23 cellular contexts compared by ENCODE assay signal in genomic region chr10:78886129-78886528, GRCh38.
DNase-seq lines count a peak whose midpoint lies in the region; ATAC-seq, FAIRE-seq and TF ChIP-seq lines count a peak whose summit lies in the region.
"Had no signal": no experiment of that assay in that cellular context is flagged by ENCODE, and none has a peak within 500 bp of the region (broad histone marks: within the 10 kb centered on the region; RNA-seq: fewer than 3 reads in every experiment).

No MANE protein-coding gene starts in this region.

- FAIRE-seq in HepG2 (lab: Jason Lieb, UNC) (no peak), K562 (lab: Jason Lieb, UNC) (no peak)
- FAIRE-seq: A549, GM12878, GM12892, GM18507 had no signal

- H3K9ac ChIP-seq in HepG2 (ENCODE audit: insufficient read depth, low read depth, low read length), result no peak overlapping the region
- H3K9ac ChIP-seq in K562 (ENCODE audit: insufficient read depth in 1 of 2, low read depth in 2 of 2, low read length in 2 of 2), result no peak overlapping the region
- H3K9ac ChIP-seq: BLaER1 treated with 17β-estradiol and CSF1 and Interleukin-3, amounts not matched to agents 10 nM and 100 nM had no signal

- H3K9me3 ChIP-seq in HepG2 (ENCODE audit: low read length), result peaks cover 11% of the 10 kb centered on the region
- H3K9me3 ChIP-seq in right lobe of liver, result peaks cover 0 to 4% (median 0%) of the 10 kb centered on the region in 4 donors
- peaks cover 3% of the 10 kb centered on the region; the same call in 1 of the 2 replicates for H3K9me3 ChIP-seq in K562 (replicated peaks; ENCODE audit: control insufficient read depth, insufficient read depth, low read depth, low read length)
- no peaks in the 10 kb centered on the region for H3K9me3 ChIP-seq in testis

- ATAC-seq in HepG2, result no peak
- ATAC-seq in right lobe of liver, result no peak
- no peak for ATAC-seq in K562
- ATAC-seq: A549; CD8-positive, alpha-beta T cell; GM12878 had no signal

- intact Hi-C loops in HepG2 (cut with micrococcal nuclease; ENCODE audit: unreplicated experiment), result no loop called here
- intact Hi-C loops in right lobe of liver (cut with DNase I), result no loop called here
- intact Hi-C loops in K562 (cut with micrococcal nuclease), result no loop called here
- intact Hi-C loops in testis (cut with DNase I; ENCODE audit: low total_unique reads), result no loop called here

- H3K79me2 ChIP-seq in HepG2 (ENCODE audit: insufficient read depth, low read length) (no peaks in the 10 kb centered on the region), K562 (ENCODE audit: control insufficient read depth, insufficient read depth, low read length) (no peaks in the 10 kb centered on the region)

- no peak overlapping the region for H3K4me2 ChIP-seq in HepG2 (ENCODE audit: low read depth, low read length)
- no peak overlapping the region for H3K4me2 ChIP-seq in K562 (ENCODE audit: insufficient read depth, low read length)
- H3K4me2 ChIP-seq: A549; BLaER1 treated with 17β-estradiol and CSF1 and Interleukin-3, amounts not matched to agents 10 nM and 100 nM had no signal

- in situ Hi-C loops in HepG2 (cut with HindIII; ENCODE audit: extremely low pct_ligation_motif_present, low pct_unique_long_range_greater_than_20kb), result no loop called here
- in situ Hi-C loops in K562 (cut with MboI), result no loop called here

- TF ChIP-seq RAD21 in HepG2 (CRISPR knock-in tag; IDR thresholded peaks at IDR 0.05) (no peak), K562 (CRISPR knock-in tag; conservative IDR thresholded peaks at IDR 0.05 in 1 of 2, IDR thresholded peaks at IDR 0.05 in 1 of 2) (no peak)

- H3K4me1 ChIP-seq in HepG2 (ENCODE audit: insufficient read depth, low read length), result 0 out of 2 replicates have a peak, but pooled peaks cover 4% of the 10 kb centered on the region
- H3K4me1 ChIP-seq in right lobe of liver, result no peaks in the 10 kb centered on the region
- H3K4me1 ChIP-seq in K562 (replicated peaks in 1 of 2; ENCODE audit: control insufficient read depth in 2 of 2, insufficient read depth in 2 of 2, low read length in 2 of 2), result no peaks in the 10 kb centered on the region
- H3K4me1 ChIP-seq in testis, result no peaks in the 10 kb centered on the region
- H3K4me1 ChIP-seq: A549 had no signal

- H3K9me1 ChIP-seq in K562 (ENCODE audit: control insufficient read depth, insufficient read depth, low read length), result no peaks in the 10 kb centered on the region

- TF ChIP-seq POLR2A in HepG2 (IDR thresholded peaks at IDR 0.05; ENCODE audit: insufficient read depth in 1 of 2, low read depth in 2 of 2, low read length in 2 of 2), result no peak
- no peak for TF ChIP-seq POLR2A in right lobe of liver (IDR thresholded peaks at IDR 0.05)
- no peak for TF ChIP-seq POLR2A in K562 (conservative IDR thresholded peaks at IDR 0.05)
- no peak for TF ChIP-seq POLR2A in testis (IDR thresholded peaks at IDR 0.05)

- POLR2A ChIA-PET in HepG2 (lab: Yijun Ruan, JAX), result no interaction called here
- POLR2A ChIA-PET in K562 (lab: Yijun Ruan, JAX), result interaction anchor here (0.6 kb wide), 1 partner anchor 9 kb away, joined by 3 read pairs; no protein-coding TSS in a partner anchor

- H4K20me1 ChIP-seq in HepG2 (ENCODE audit: insufficient read depth, low read length) (no peaks in the 10 kb centered on the region), K562 (replicated peaks; ENCODE audit: control insufficient read depth, insufficient read depth, low read length) (no peaks in the 10 kb centered on the region)
- H4K20me1 ChIP-seq: BLaER1 treated with 17β-estradiol and CSF1 and Interleukin-3, amounts not matched to agents 10 nM and 100 nM had no signal

- TF ChIP-seq EP300 in HepG2 (IDR thresholded peaks at IDR 0.05; ENCODE audit: low read depth in 2 of 2, low read length in 2 of 2) (no peak), HepG2 (CRISPR knock-in tag; IDR thresholded peaks at IDR 0.05; ENCODE audit: borderline replicate concordance) (no peak), K562 (IDR thresholded peaks at IDR 0.05; ENCODE audit: low read length) (no peak)

- CTCF ChIA-PET in HepG2 (lab: Yijun Ruan, JAX; ENCODE audit: low intra/inter-chr PET ratio, low total read pairs) (no interaction called here), K562 (lab: Yijun Ruan, JAX; ENCODE audit: low intra/inter-chr PET ratio) (no interaction called here)

- H3K36me3 ChIP-seq in HepG2 (replicated peaks in 1 of 2; ENCODE audit: control insufficient read depth in 1 of 2, insufficient read depth in 2 of 2, low read length in 2 of 2) (no peaks in the 10 kb centered on the region), right lobe of liver (no peaks in the 10 kb centered on the region), K562 (ENCODE audit: control insufficient read depth, insufficient read depth, low read length) (no peaks in the 10 kb centered on the region), testis (ENCODE audit: low read depth, missing control alignments) (no peaks in the 10 kb centered on the region)
- H3K36me3 ChIP-seq: BLaER1 treated with 17β-estradiol and CSF1 and Interleukin-3, amounts not matched to agents 10 nM and 100 nM had no signal

- H3K4me3 ChIP-seq in HepG2 (replicated peaks in 1 of 3; ENCODE audit: insufficient read depth in 1 of 3, low read depth in 2 of 3, low read length in 3 of 3), result no peak overlapping the region
- H3K4me3 ChIP-seq in right lobe of liver, result no peak overlapping the region
- H3K4me3 ChIP-seq in K562, result no peak overlapping the region
- no peak overlapping the region for H3K4me3 ChIP-seq in testis
- H3K4me3 ChIP-seq: A549; BLaER1 treated with 17β-estradiol and CSF1 and Interleukin-3, amounts not matched to agents 10 nM and 100 nM; GM12878 had no signal

- H3K27ac ChIP-seq in HepG2 (ENCODE audit: extremely low read length, insufficient read depth, low read length), result no peak overlapping the region
- H3K27ac ChIP-seq in right lobe of liver, result no peak overlapping the region
- H3K27ac ChIP-seq in K562 (ENCODE audit: extremely low read depth, low read depth, low read length), result no peak overlapping the region
- H3K27ac ChIP-seq in testis, result no peak overlapping the region
- H3K27ac ChIP-seq: 22Rv1; A549; BLaER1 treated with 17β-estradiol and CSF1 and Interleukin-3, amounts not matched to agents 10 nM and 100 nM; C4-2B had no signal

- H3K27me3 ChIP-seq in HepG2 (ENCODE audit: control insufficient read depth in 1 of 2, insufficient read depth in 2 of 2, low read length in 2 of 2) (peaks cover 0 to 2% of the 10 kb centered on the region in 2 experiments; a peak in 2 of 5 replicates), right lobe of liver (no peaks in the 10 kb centered on the region), K562 (ENCODE audit: control insufficient read depth in 2 of 2, insufficient read depth in 2 of 2, low read length in 2 of 2) (no peaks in the 10 kb centered on the region; a peak in 2 of 5 replicates), testis (no peaks in the 10 kb centered on the region)
- H3K27me3 ChIP-seq: BLaER1 treated with 17β-estradiol and CSF1 and Interleukin-3, amounts not matched to agents 10 nM and 100 nM had no signal

- DNase-seq in HepG2 (ENCODE audit: low spot score), result no peak
- no peak for DNase-seq in right lobe of liver
- no peak for DNase-seq in K562 (ENCODE audit: extremely low read depth in 1 of 4, low spot score in 3 of 4)
- no peak for DNase-seq in NOMO-1 treated with dmso at 0.1 percent for 144 hours (lab: John Stamatoyannopoulos, UW; ENCODE audit: unreplicated experiment)
- no peak for DNase-seq in testis
- DNase-seq: AML-193; CD4-positive, alpha-beta T cell; CD8-positive, alpha-beta T cell; COR-L47; DMS 273 treated with DMSO at 0.1 percent for 48 hours; DMS153; DMS53; DMS79; DND-41; EL; GDM1 had no signal

- H2AFZ ChIP-seq in HepG2 (ENCODE audit: low read length) (no peak overlapping the region), K562 (ENCODE audit: low read depth, low read length) (no peak overlapping the region)

- BruUV-seq in HepG2 (replicated peaks; lab: Mats Ljungman, UMichigan) (no TSS peak), K562 (replicated peaks; lab: Mats Ljungman, UMichigan) (no TSS peak)

- TF ChIP-seq CTCF in HepG2 (CRISPR knock-in tag; IDR thresholded peaks at IDR 0.05) (no peak), right lobe of liver (IDR thresholded peaks at IDR 0.05) (no peak), K562 (IDR thresholded peaks at IDR 0.05 in 2 of 3, conservative IDR thresholded peaks at IDR 0.05 in 1 of 3; ENCODE audit: insufficient read depth in 2 of 3, low read depth in 1 of 3, low read length in 3 of 3) (no peak), testis (IDR thresholded peaks at IDR 0.05) (no peak)

TF ChIP-seq in HepG2, 621 proteins besides CTCF, POLR2A, EP300 and RAD21:
- no peak for TF ChIP-seq ZNF383 (CRISPR knock-in tag; IDR thresholded peaks at IDR 0.05; ENCODE audit: borderline replicate concordance)
- TF ChIP-seq ZFP1 (CRISPR knock-in tag; IDR thresholded peaks at IDR 0.05), result peak; percentile 45; the same call in 1 of the 2 replicates
- no peak for TF ChIP-seq ZNF367 (CRISPR knock-in tag; IDR thresholded peaks at IDR 0.05; ENCODE audit: borderline replicate concordance)

TF ChIP-seq in K562, 482 proteins besides CTCF, POLR2A, EP300 and RAD21:
- TF ChIP-seq ZFP1 (CRISPR knock-in tag; IDR thresholded peaks at IDR 0.05) (peak; percentile 79; the same call in 1 of the 2 replicates), KDM4B (IDR thresholded peaks at IDR 0.05; ENCODE audit: borderline replicate concordance in 2 of 2, low read depth in 1 of 2) (no peak)
TF ChIP-seq in K562: peak in this region for 1.

Comparison
In these comparisons a context has a peak if more than half of its experiments do, and no peak if none do; other contexts are left out.
1. Of the 241 proteins assayed by ChIP-seq in both HepG2 and K562: peak only in HepG2: none; only in K562: none; in both: ZFP1; in neither: 240.